8 cellular contexts compared by ENCODE assay signal in the genomic region with DNA sequence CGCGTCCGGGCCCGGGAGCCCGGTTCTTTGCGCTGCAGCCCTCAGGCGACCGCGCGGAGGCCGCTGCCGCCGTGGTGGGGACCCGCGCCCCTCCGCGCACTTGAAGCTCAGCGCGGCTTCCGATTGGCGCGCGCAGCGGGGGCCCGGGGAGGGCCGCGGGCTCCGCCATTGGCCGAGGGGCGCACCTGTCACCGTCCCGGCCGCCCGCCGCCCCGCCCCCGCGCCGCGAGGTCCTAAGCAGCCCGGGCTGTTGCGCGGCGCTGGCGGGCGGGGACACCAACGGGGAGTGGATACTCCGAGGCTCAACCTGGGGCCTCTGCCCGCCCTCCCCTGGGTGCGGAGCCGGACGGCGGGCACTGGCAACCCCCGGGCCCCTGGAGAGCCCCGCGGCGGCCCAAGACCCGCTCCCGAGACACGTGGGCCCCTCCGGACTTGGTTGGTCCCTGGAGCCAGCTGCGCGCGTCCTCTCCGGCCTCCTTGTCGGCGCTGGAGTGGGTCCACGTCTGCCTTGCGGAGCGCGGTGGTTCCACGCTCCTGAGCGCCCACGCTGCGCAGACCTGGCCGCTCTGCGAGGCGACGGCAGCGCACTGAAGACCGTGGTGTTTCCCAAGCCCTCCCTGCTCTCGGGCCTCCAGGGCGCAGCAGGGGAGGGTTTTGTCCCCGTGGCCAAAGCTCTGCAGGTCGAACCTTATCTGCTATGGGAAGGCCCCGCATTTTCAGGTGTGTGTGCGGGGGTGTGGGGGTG. TPM values are rescaled to one million over a fixed set of nuclear protein-coding genes. Genes with fewer than 3 reads are reported as not detected.
DNase-seq lines count a peak whose midpoint lies in the region; ATAC-seq and TF ChIP-seq lines count a peak whose summit lies in the region.

Gene MNX1 (minus strand): TSS at position 76 of the 745 bp plus-strand sequence. CDS start 313 bp downstream, outside the sequence.

- peak; percentile 87 for DNase-seq in NCI-H2029 (lab: John Stamatoyannopoulos, UW)
- no peak for DNase-seq in NCI-H2029 treated with DMSO at 0.1 percent for 48 hours (lab: John Stamatoyannopoulos, UW)
- DNase-seq in NCI-H1092 (lab: John Stamatoyannopoulos, UW), result peak; percentile 92
- peak in 13 of 34 experiments; percentile 4 to 39 (median 18) for DNase-seq in T-cell
- DNase-seq in mesothelial cell of epicardium (ENCODE audit: low spot score in 2 of 2, unreplicated experiment in 2 of 2), result peak in 1 of 2 experiments; percentile 78
- no peak for DNase-seq in type B pancreatic cell (ENCODE audit: extremely low spot score, unreplicated experiment)

- ATAC-seq in HG02610 (IDR thresholded peaks at IDR 0.05; ENCODE audit: unreplicated experiment) (peak; percentile 78), T-cell (replicated peaks in 1 of 4) (peak; percentile 77 to 89 (median 81))

- CTCF ChIA-PET in T-cell (lab: Charles Lee), result no interaction called here

- H3K36me3 Mint-ChIP-seq in T-cell (no peaks in the 10 kb centered on the region), mesothelial cell of epicardium (no peaks in the 10 kb centered on the region), type B pancreatic cell (no peaks in the 10 kb centered on the region)
- no peaks in the 10 kb centered on the region for H3K36me3 Mint-ChIP-seq in dendritic cell treated with granulocyte-macrophage colony-stimulating factor and Interleukin-4, amounts not matched to agents 40 ng/mL and 50 ng/mL, for 4 days (ENCODE audit: low read depth)

- intact Hi-C loops in dendritic cell treated with granulocyte-macrophage colony-stimulating factor and Interleukin-4, amounts not matched to agents 40 ng/mL and 50 ng/mL, for 4 days (cut with micrococcal nuclease), result no loop called here

- H3K9me3 Mint-ChIP-seq in T-cell, result no peaks in the 10 kb centered on the region
- H3K9me3 Mint-ChIP-seq in dendritic cell treated with granulocyte-macrophage colony-stimulating factor and Interleukin-4, amounts not matched to agents 40 ng/mL and 50 ng/mL, for 4 days, result no peaks in the 10 kb centered on the region
- H3K9me3 Mint-ChIP-seq in mesothelial cell of epicardium, result no peaks in the 10 kb centered on the region
- H3K9me3 Mint-ChIP-seq in type B pancreatic cell, result no peaks in the 10 kb centered on the region

- POLR2A ChIA-PET in T-cell (lab: Charles Lee), result no interaction called here

- TF ChIP-seq CTCF in mesothelial cell of epicardium (IDR thresholded peaks at IDR 0.05; ENCODE audit: unreplicated experiment), result no peak
- TF ChIP-seq CTCF in type B pancreatic cell (conservative IDR thresholded peaks at IDR 0.05), result no peak

- peak within 1 kb of the TSS; percentile 52 to 68 (median 57) for H3K4me3 Mint-ChIP-seq in T-cell
- H3K4me3 Mint-ChIP-seq in dendritic cell treated with granulocyte-macrophage colony-stimulating factor and Interleukin-4, amounts not matched to agents 40 ng/mL and 50 ng/mL, for 4 days, result peak within 1 kb of the TSS; percentile 0
- peak within 1 kb of the TSS; percentile 60 for H3K4me3 Mint-ChIP-seq in mesothelial cell of epicardium
- peak within 1 kb of the TSS; percentile 85 for H3K4me3 Mint-ChIP-seq in type B pancreatic cell

- H3K27ac Mint-ChIP-seq in T-cell (no peak within 1 kb of the TSS), mesothelial cell of epicardium (no peak within 1 kb of the TSS), type B pancreatic cell (peak within 1 kb of the TSS; percentile 8)
- H3K27ac Mint-ChIP-seq in dendritic cell treated with granulocyte-macrophage colony-stimulating factor and Interleukin-4, amounts not matched to agents 40 ng/mL and 50 ng/mL, for 4 days, result no peak within 1 kb of the TSS

- H3K4me1 Mint-ChIP-seq in T-cell, result peaks cover 10 to 18% (median 11%) of the 10 kb centered on the region in 3 donors
- peaks cover 5% of the 10 kb centered on the region for H3K4me1 Mint-ChIP-seq in dendritic cell treated with granulocyte-macrophage colony-stimulating factor and Interleukin-4, amounts not matched to agents 40 ng/mL and 50 ng/mL, for 4 days (ENCODE audit: low read depth)
- H3K4me1 Mint-ChIP-seq in mesothelial cell of epicardium, result peaks cover 4% of the 10 kb centered on the region
- H3K4me1 Mint-ChIP-seq in type B pancreatic cell (ENCODE audit: unreplicated experiment), result peaks cover 6% of the 10 kb centered on the region

- H3K27me3 Mint-ChIP-seq in T-cell (peaks cover 43 to 80% of the 10 kb centered on the region in 2 donors), mesothelial cell of epicardium (ENCODE audit: low read depth) (peaks cover 88% of the 10 kb centered on the region), type B pancreatic cell (peaks cover 85% of the 10 kb centered on the region)
- peaks cover 90% of the 10 kb centered on the region for H3K27me3 Mint-ChIP-seq in dendritic cell treated with granulocyte-macrophage colony-stimulating factor and Interleukin-4, amounts not matched to agents 40 ng/mL and 50 ng/mL, for 4 days

RNA-seq across cellular contexts. Expression of gene MNX1, which starts in this region (rescaled TPM):
- total RNA-seq in T-cell (under 1 TPM in 2 of 5 donors, not detected in 3; 0.10 to 0.30 TPM), mesothelial cell of epicardium (not detected in 3 replicates), type B pancreatic cell (ENCODE audit: low replicate concordance) (14.9 and 27.0 TPM in 2 replicates)

Comparison
In these comparisons a context has a peak if more than half of its experiments do, and no peak if none do; other contexts are left out.
1. RNA of gene MNX1 (total RNA-seq): 14.9 to 27.0 TPM in type B pancreatic cell; not detected in mesothelial cell of epicardium and 0.10 to 0.30 TPM in T-cell; every median in the first group is over 10 times any median in the second.
2. DNase-seq: peak in NCI-H2029 (single experiment) and NCI-H1092 (single experiment); none in NCI-H2029 treated with DMSO at 0.1 percent for 48 hours (single experiment) and type B pancreatic cell (single experiment).
3. Peak in ATAC-seq in T-cell; RNA of the gene not detected or under 1 TPM.
4. H3K4me3 Mint-ChIP-seq: peak in every context shown above with its lines; median percentile 85 in type B pancreatic cell; 60 in mesothelial cell of epicardium; 57 in T-cell; 0 in dendritic cell treated with granulocyte-macrophage colony-stimulating factor and Interleukin-4, amounts not matched to agents 40 ng/mL and 50 ng/mL, for 4 days.